15 cellular contexts compared by ENCODE assay signal in the genomic region with DNA sequence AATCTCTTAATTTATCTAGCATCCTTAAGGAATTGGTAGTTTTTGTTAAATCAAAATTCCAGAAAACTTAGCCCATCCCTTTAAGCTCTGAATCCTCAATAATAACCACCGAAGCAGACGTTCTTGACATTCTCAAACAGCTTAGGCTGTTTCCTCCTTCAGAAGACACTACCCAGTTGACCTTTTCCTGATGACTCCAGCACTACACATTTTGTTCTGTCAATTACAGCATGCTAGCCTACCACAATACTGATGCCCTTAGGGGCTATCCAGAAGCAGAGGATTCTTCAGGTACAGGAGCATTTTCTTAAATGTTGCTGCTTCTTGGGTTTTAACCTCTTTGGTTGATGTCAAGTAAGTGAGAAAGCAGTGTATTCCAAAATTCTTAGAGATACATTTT. TPM values are rescaled to one million over a fixed set of nuclear protein-coding genes. Genes with fewer than 3 reads are reported as not detected.
DNase-seq lines count a peak whose midpoint lies in the region; ATAC-seq, FAIRE-seq and TF ChIP-seq lines count a peak whose summit lies in the region.
"Had no signal": no experiment of that assay in that cellular context is flagged by ENCODE, and none has a peak within 500 bp of the region (broad histone marks: within the 10 kb centered on the region; RNA-seq: fewer than 3 reads in every experiment).

No MANE protein-coding gene starts in this region.

- DNase-seq in bronchial epithelial cell (ENCODE audit: low read depth) (peak; percentile 56), keratinocyte (ENCODE audit: low read depth, low spot score) (peak; percentile 23), progenitor cell of endocrine pancreas (ENCODE audit: low spot score, unreplicated experiment) (no peak), NCI-H526 treated with DMSO at 0.1 percent for 48 hours (lab: John Stamatoyannopoulos, UW) (no peak)
- no peak for DNase-seq in activated CD4-positive, alpha-beta T cell treated with anti-CD3 and anti-CD28 coated beads, Interleukin-2, amount 50 U/mL, for 1 hour
- DNase-seq: CD4-positive, CD25-positive, alpha-beta regulatory T cell; DMS53; GM23248; IMR-90 had no signal

- no peak overlapping the region for H3K4me3 ChIP-seq in bronchial epithelial cell (ENCODE audit: low read depth, low read length)
- peak overlapping the region in 1 of 3 experiments; percentile 22 for H3K4me3 ChIP-seq in keratinocyte (ENCODE audit: control insufficient read depth in 2 of 3, extremely low read depth in 1 of 3, insufficient read depth in 2 of 3, low read depth in 1 of 3, low read length in 3 of 3)
- H3K4me3 ChIP-seq: A549, GM12878, GM23248 had no signal

- H3K9me3 ChIP-seq in keratinocyte (ENCODE audit: control insufficient read depth, low read depth, low read length), result no peaks in the 10 kb centered on the region

- dilution Hi-C loops in keratinocyte (cut with MboI; ENCODE audit: extremely low pct_ligation_motif_present, low sequenced_read_pairs), result no loop called here

- FAIRE-seq in bronchial epithelial cell (lab: Jason Lieb, UNC), result no peak
- peak; percentile 59 for FAIRE-seq in keratinocyte (lab: Jason Lieb, UNC)
- FAIRE-seq: A549, GM12878, GM18507 had no signal

- peaks cover 39% of the 10 kb centered on the region for H3K36me3 Mint-ChIP-seq in progenitor cell of endocrine pancreas (ENCODE audit: insufficient read depth)
- H3K36me3 Mint-ChIP-seq: CD4-positive, CD25-positive, alpha-beta regulatory T cell had no signal

- no peaks in the 10 kb centered on the region for H4K20me1 ChIP-seq in keratinocyte (ENCODE audit: control insufficient read depth, extremely low read depth, insufficient read depth, low read length)

- H3K4me1 Mint-ChIP-seq in progenitor cell of endocrine pancreas (ENCODE audit: low read depth), result peaks cover 5% of the 10 kb centered on the region
- H3K4me1 Mint-ChIP-seq: CD4-positive, CD25-positive, alpha-beta regulatory T cell had no signal

- no peak for ATAC-seq in HG02885 (IDR thresholded peaks at IDR 0.05; ENCODE audit: poor library complexity, unreplicated experiment)
- ATAC-seq: A549, GM12878, HCT116 had no signal

- H3K27ac ChIP-seq in keratinocyte (ENCODE audit: control insufficient read depth, insufficient read depth, low read length), result peak overlapping the region; percentile 42
- H3K27ac ChIP-seq: A549, GM23248 had no signal

- no peak overlapping the region for H3K27ac Mint-ChIP-seq in progenitor cell of endocrine pancreas
- H3K27ac Mint-ChIP-seq: CD4-positive, CD25-positive, alpha-beta regulatory T cell had no signal

- peak overlapping the region; percentile 49 for H3K4me2 ChIP-seq in keratinocyte (ENCODE audit: control insufficient read depth, extremely low read depth, insufficient read depth, low read depth, low read length)
- H3K4me2 ChIP-seq: A549 had no signal

- no peaks in the 10 kb centered on the region for H3K79me2 ChIP-seq in keratinocyte (ENCODE audit: control insufficient read depth, insufficient read depth, low read length)

- H3K4me3 Mint-ChIP-seq in progenitor cell of endocrine pancreas (ENCODE audit: low read depth), result no peak overlapping the region
- H3K4me3 Mint-ChIP-seq: CD4-positive, CD25-positive, alpha-beta regulatory T cell had no signal

- H2AFZ ChIP-seq in keratinocyte (ENCODE audit: control insufficient read depth, low read length), result no peak overlapping the region
- H2AFZ ChIP-seq: GM23248 had no signal

- H3K4me1 ChIP-seq in keratinocyte (ENCODE audit: control insufficient read depth, extremely low read depth, insufficient read depth, low read length), result peaks cover 15% of the 10 kb centered on the region
- H3K4me1 ChIP-seq: A549 had no signal

- no peaks in the 10 kb centered on the region for H3K9me1 ChIP-seq in keratinocyte (ENCODE audit: control insufficient read depth, extremely low read depth, insufficient read depth, low read length)

- H3K9me3 Mint-ChIP-seq in progenitor cell of endocrine pancreas (ENCODE audit: low read depth), result peaks cover 4% of the 10 kb centered on the region

- no peaks in the 10 kb centered on the region for H3K27me3 Mint-ChIP-seq in progenitor cell of endocrine pancreas

- no peaks in the 10 kb centered on the region for H3K27me3 ChIP-seq in bronchial epithelial cell (ENCODE audit: control insufficient read depth, insufficient read depth, low read length)
- no peaks in the 10 kb centered on the region for H3K27me3 ChIP-seq in keratinocyte (ENCODE audit: control insufficient read depth, extremely low read depth, insufficient read depth, low read length)

- no peaks in the 10 kb centered on the region for H3K36me3 ChIP-seq in bronchial epithelial cell (ENCODE audit: control insufficient read depth, insufficient read depth, low read length)
- peaks cover 8 to 14% of the 10 kb centered on the region in 2 experiments for H3K36me3 ChIP-seq in keratinocyte (ENCODE audit: control insufficient read depth in 2 of 2, extremely low read depth in 1 of 2, insufficient read depth in 2 of 2, low read length in 2 of 2)

- H3K9ac ChIP-seq in keratinocyte (ENCODE audit: control insufficient read depth, extremely low read depth, insufficient read depth, low read length), result no peak overlapping the region
- H3K9ac ChIP-seq: GM23248 had no signal

- TF ChIP-seq CTCF in bronchial epithelial cell (IDR thresholded peaks at IDR 0.05; ENCODE audit: insufficient read depth, low read length, severe bottlenecking) (no peak), keratinocyte (optimal IDR thresholded peaks at IDR 0.05 in 1 of 3, IDR thresholded peaks at IDR 0.05 in 1 of 3, conservative IDR thresholded peaks at IDR 0.05 in 1 of 3; ENCODE audit: extremely low read depth in 1 of 3, insufficient read depth in 2 of 3, low read length in 3 of 3) (no peak), progenitor cell of endocrine pancreas (IDR thresholded peaks at IDR 0.05; ENCODE audit: unreplicated experiment) (no peak)

TF ChIP-seq in PFSK-1, 5 proteins besides CTCF, POLR2A, EP300 and RAD21:
- TF ChIP-seq, protein P1, sequence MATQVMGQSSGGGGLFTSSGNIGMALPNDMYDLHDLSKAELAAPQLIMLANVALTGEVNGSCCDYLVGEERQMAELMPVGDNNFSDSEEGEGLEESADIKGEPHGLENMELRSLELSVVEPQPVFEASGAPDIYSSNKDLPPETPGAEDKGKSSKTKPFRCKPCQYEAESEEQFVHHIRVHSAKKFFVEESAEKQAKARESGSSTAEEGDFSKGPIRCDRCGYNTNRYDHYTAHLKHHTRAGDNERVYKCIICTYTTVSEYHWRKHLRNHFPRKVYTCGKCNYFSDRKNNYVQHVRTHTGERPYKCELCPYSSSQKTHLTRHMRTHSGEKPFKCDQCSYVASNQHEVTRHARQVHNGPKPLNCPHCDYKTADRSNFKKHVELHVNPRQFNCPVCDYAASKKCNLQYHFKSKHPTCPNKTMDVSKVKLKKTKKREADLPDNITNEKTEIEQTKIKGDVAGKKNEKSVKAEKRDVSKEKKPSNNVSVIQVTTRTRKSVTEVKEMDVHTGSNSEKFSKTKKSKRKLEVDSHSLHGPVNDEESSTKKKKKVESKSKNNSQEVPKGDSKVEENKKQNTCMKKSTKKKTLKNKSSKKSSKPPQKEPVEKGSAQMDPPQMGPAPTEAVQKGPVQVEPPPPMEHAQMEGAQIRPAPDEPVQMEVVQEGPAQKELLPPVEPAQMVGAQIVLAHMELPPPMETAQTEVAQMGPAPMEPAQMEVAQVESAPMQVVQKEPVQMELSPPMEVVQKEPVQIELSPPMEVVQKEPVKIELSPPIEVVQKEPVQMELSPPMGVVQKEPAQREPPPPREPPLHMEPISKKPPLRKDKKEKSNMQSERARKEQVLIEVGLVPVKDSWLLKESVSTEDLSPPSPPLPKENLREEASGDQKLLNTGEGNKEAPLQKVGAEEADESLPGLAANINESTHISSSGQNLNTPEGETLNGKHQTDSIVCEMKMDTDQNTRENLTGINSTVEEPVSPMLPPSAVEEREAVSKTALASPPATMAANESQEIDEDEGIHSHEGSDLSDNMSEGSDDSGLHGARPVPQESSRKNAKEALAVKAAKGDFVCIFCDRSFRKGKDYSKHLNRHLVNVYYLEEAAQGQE (IDR thresholded peaks at IDR 0.05; ENCODE audit: insufficient read depth in 1 of 2, low read depth in 2 of 2, low read length in 2 of 2), result no peak
- peak; percentile 47 for TF ChIP-seq POLR2AphosphoS5 (IDR thresholded peaks at IDR 0.05; ENCODE audit: low read depth, low read length)

RNA-seq across cellular contexts. Expression of a gene that starts 33.4 kb away (rescaled TPM):
- polyA plus RNA-seq in PFSK-1 (2012; ENCODE audit: insufficient read length, low read depth), result 352 TPM
- total RNA-seq in bronchial epithelial cell (12.9 and 14.0 TPM in 2 replicates), progenitor cell of endocrine pancreas (51.3 and 54.1 TPM in 2 replicates)
- polyA plus RNA-seq in keratinocyte, result 13.8 to 49.7 TPM (median 28.7 TPM) in 3 replicates
- 2.3 TPM for polyA plus RNA-seq in keratinocyte (2011; ENCODE audit: low read depth)
- polyA plus RNA-seq in keratinocyte (2011; cell fraction: cytosol; rRNA removed), result 28.2 and 38.5 TPM in 2 replicates
- 40.6 and 41.3 TPM in 2 replicates for polyA plus RNA-seq in keratinocyte (2011; cell fraction: nucleus; rRNA removed)
- 5.5 and 37.9 TPM in 2 replicates for polyA plus RNA-seq in keratinocyte (2012; ENCODE audit: low replicate concordance)
- polyA minus RNA-seq in keratinocyte, result 35.9 to 125 TPM (median 43.1 TPM) in 3 replicates
- 52.4 TPM for polyA minus RNA-seq in keratinocyte (2011; cell fraction: cytosol; rRNA and poly(A)+ RNA removed)
- 36.4 and 48.9 TPM in 2 replicates for polyA minus RNA-seq in keratinocyte (2011; cell fraction: nucleus; rRNA and poly(A)+ RNA removed)
- total RNA-seq: CD4-positive, CD25-positive, alpha-beta regulatory T cell had no signal

Comparison
In these comparisons a context has a peak if more than half of its experiments do, and no peak if none do; other contexts are left out.
1. DNase-seq: peak in bronchial epithelial cell (single experiment) and keratinocyte (single experiment); none in progenitor cell of endocrine pancreas (single experiment), activated CD4-positive, alpha-beta T cell treated with anti-CD3 and anti-CD28 coated beads, Interleukin-2, amount 50 U/mL, for 1 hour (single experiment) and NCI-H526 treated with DMSO at 0.1 percent for 48 hours (single experiment).